In genomic region chr12:17132336-17132735, GRCh38 we compare ENCODE assay signal across 27 cellular contexts.
"Had no signal": no experiment of that assay in that cellular context is flagged by ENCODE, and none has a peak within 500 bp of the region (broad histone marks: within the 10 kb centered on the region; RNA-seq: fewer than 3 reads in every experiment).

No MANE protein-coding gene starts in this region.

- H3K4me3 Mint-ChIP-seq: stimulated activated effector memory CD8-positive, alpha-beta T cell treated with anti-CD3 and anti-CD28 coated beads, Interleukin-12 subunit alpha, Interleukin-12 subunit beta, amount 100 ng/mL, for 72 hours; stimulated activated memory B cell treated with anti-CD40 and anti-IgM and Interleukin-4, amounts not matched to agents 10 μg/mL and 1 μg/mL and 100 μg/mL, for 72 hours; stimulated activated naive B cell treated with anti-CD40 and anti-IgM and Interleukin-4, amounts not matched to agents 10 μg/mL and 1 μg/mL and 100 μg/mL, for 72 hours; stimulated activated naive CD8-positive, alpha-beta T cell treated with anti-CD3 and anti-CD28 coated beads, Interleukin-15, amount 100 ng/mL, for 72 hours; stimulated activated naive CD8-positive, alpha-beta T cell treated with anti-CD3 and anti-CD28 coated beads, Interleukin-15, Interleukin-2, amounts not matched to agents 100 ng/mL and 50 ng/mL, for 24 hours; type B pancreatic cell had no signal

- H3K4me1 Mint-ChIP-seq: stimulated activated effector memory CD8-positive, alpha-beta T cell treated with anti-CD3 and anti-CD28 coated beads, Interleukin-12 subunit alpha, Interleukin-12 subunit beta, amount 100 ng/mL, for 72 hours; stimulated activated memory B cell treated with anti-CD40 and anti-IgM and Interleukin-4, amounts not matched to agents 10 μg/mL and 1 μg/mL and 100 μg/mL, for 72 hours; stimulated activated naive B cell treated with anti-CD40 and anti-IgM and Interleukin-4, amounts not matched to agents 10 μg/mL and 1 μg/mL and 100 μg/mL, for 72 hours; stimulated activated naive CD8-positive, alpha-beta T cell treated with anti-CD3 and anti-CD28 coated beads, Interleukin-15, amount 100 ng/mL, for 72 hours had no signal

- H3K27me3 Mint-ChIP-seq: stimulated activated memory B cell treated with anti-CD40 and anti-IgM and Interleukin-4, amounts not matched to agents 10 μg/mL and 1 μg/mL and 100 μg/mL, for 72 hours; stimulated activated naive B cell treated with anti-CD40 and anti-IgM and Interleukin-4, amounts not matched to agents 10 μg/mL and 1 μg/mL and 100 μg/mL, for 72 hours; stimulated activated naive CD8-positive, alpha-beta T cell treated with anti-CD3 and anti-CD28 coated beads, Interleukin-15, amount 100 ng/mL, for 72 hours; stimulated activated naive CD8-positive, alpha-beta T cell treated with anti-CD3 and anti-CD28 coated beads, Interleukin-15, Interleukin-2, amounts not matched to agents 100 ng/mL and 50 ng/mL, for 24 hours had no signal

- ATAC-seq: stimulated activated effector memory CD8-positive, alpha-beta T cell treated with anti-CD3 and anti-CD28 coated beads, Interleukin-12 subunit alpha, Interleukin-12 subunit beta, amount 100 ng/mL, for 72 hours; stimulated activated memory B cell treated with anti-CD40 and anti-IgM and Interleukin-4, amounts not matched to agents 10 μg/mL and 1 μg/mL and 100 μg/mL, for 72 hours; stimulated activated naive B cell treated with anti-CD40 and anti-IgM and Interleukin-4, amounts not matched to agents 10 μg/mL and 1 μg/mL and 100 μg/mL, for 72 hours; stimulated activated naive CD8-positive, alpha-beta T cell treated with anti-CD3 and anti-CD28 coated beads, Interleukin-15, amount 100 ng/mL, for 72 hours; stimulated activated naive CD8-positive, alpha-beta T cell treated with anti-CD3 and anti-CD28 coated beads, Interleukin-15, Interleukin-2, amounts not matched to agents 100 U/mL and 50 U/mL, for 24 hours; upper lobe of right lung had no signal

- H3K4me1 ChIP-seq: stomach, suprapubic skin, testis, thyroid gland, tibial artery, tibial nerve, transverse colon, upper lobe of left lung, upper lobe of right lung, uterus, vagina had no signal

- DNase-seq: stimulated activated CD4-positive, alpha-beta T cell treated with anti-CD3 and anti-CD28 coated beads, Interleukin-2, amount 100 ng/mL, for 48 hours; stimulated activated CD4-positive, alpha-beta T cell treated with anti-CD3 and anti-CD28 coated beads, Interleukin-4, amount 100 ng/mL, for 1 hour; stimulated activated CD4-positive, alpha-beta T cell treated with anti-CD3 and anti-CD28 coated beads, Interleukin-4, amount 100 ng/mL, for 24 hours; stimulated activated CD4-positive, alpha-beta T cell treated with anti-CD3 and anti-CD28 coated beads, Interleukin-4, amount 100 ng/mL, for 4 hours; stimulated activated CD8-positive, alpha-beta memory T cell treated with anti-CD3 and anti-CD28 coated beads, Interleukin-4, amount 100 ng/mL, for 48 hours; stimulated activated naive B cell treated with anti-CD40 and anti-IgM and Interleukin-4, amounts not matched to agents 10 μg/mL and 1 μg/mL and 100 μg/mL, for 72 hours; stimulated activated naive CD4-positive, alpha-beta T cell; stimulated activated naive CD4-positive, alpha-beta T cell treated with Interleukin-2 at 50 U/mL for 16 hours; stimulated activated naive CD8-positive, alpha-beta T cell treated with anti-CD3 and anti-CD28 coated beads, Interleukin-15, amount 100 ng/mL, for 72 hours; stimulated activated naive CD8-positive, alpha-beta T cell treated with anti-CD3 and anti-CD28 coated beads, Interleukin-15, Interleukin-2, amounts not matched to agents 100 U/mL and 50 U/mL, for 24 hours; stomach; substantia nigra; testis; thyroid gland; tibial artery; transverse colon; upper lobe of left lung; upper lobe of right lung; uterus had no signal

- H3K27ac Mint-ChIP-seq: stimulated activated effector memory CD8-positive, alpha-beta T cell treated with anti-CD3 and anti-CD28 coated beads, Interleukin-12 subunit alpha, Interleukin-12 subunit beta, amount 100 ng/mL, for 72 hours; stimulated activated memory B cell treated with anti-CD40 and anti-IgM and Interleukin-4, amounts not matched to agents 10 μg/mL and 1 μg/mL and 100 μg/mL, for 72 hours; stimulated activated naive B cell treated with anti-CD40 and anti-IgM and Interleukin-4, amounts not matched to agents 10 μg/mL and 1 μg/mL and 100 μg/mL, for 72 hours; stimulated activated naive CD8-positive, alpha-beta T cell treated with anti-CD3 and anti-CD28 coated beads, Interleukin-15, amount 100 ng/mL, for 72 hours; stimulated activated naive CD8-positive, alpha-beta T cell treated with anti-CD3 and anti-CD28 coated beads, Interleukin-15, Interleukin-2, amounts not matched to agents 100 ng/mL and 50 ng/mL, for 24 hours; type B pancreatic cell had no signal

- H3K36me3 Mint-ChIP-seq: stimulated activated effector memory CD8-positive, alpha-beta T cell treated with anti-CD3 and anti-CD28 coated beads, Interleukin-12 subunit alpha, Interleukin-12 subunit beta, amount 100 ng/mL, for 72 hours; stimulated activated memory B cell treated with anti-CD40 and anti-IgM and Interleukin-4, amounts not matched to agents 10 μg/mL and 1 μg/mL and 100 μg/mL, for 72 hours; stimulated activated naive B cell treated with anti-CD40 and anti-IgM and Interleukin-4, amounts not matched to agents 10 μg/mL and 1 μg/mL and 100 μg/mL, for 72 hours; type B pancreatic cell had no signal

- H3K36me3 ChIP-seq: stomach, suprapubic skin, thoracic aorta, thyroid gland, tibial artery, tibial nerve, transverse colon, upper lobe of left lung, upper lobe of right lung, uterus, vagina had no signal

- H3K4me3 ChIP-seq: stomach, suprapubic skin, testis, thoracic aorta, thyroid gland, tibial artery, tibial nerve, transverse colon, upper lobe of left lung, upper lobe of right lung, uterus, vagina had no signal

- H3K27me3 ChIP-seq: stomach, suprapubic skin, testis, thyroid gland, tibial artery, tibial nerve, transverse colon, upper lobe of left lung, upper lobe of right lung, uterus, vagina had no signal

- H3K9me3 Mint-ChIP-seq: stimulated activated naive CD8-positive, alpha-beta T cell treated with anti-CD3 and anti-CD28 coated beads, Interleukin-15, amount 100 ng/mL, for 72 hours; stimulated activated naive CD8-positive, alpha-beta T cell treated with anti-CD3 and anti-CD28 coated beads, Interleukin-15, Interleukin-2, amounts not matched to agents 100 ng/mL and 50 ng/mL, for 24 hours; type B pancreatic cell had no signal

- H3K27ac ChIP-seq: stomach, suprapubic skin, testis, thoracic aorta, thyroid gland, tibial artery, tibial nerve, transverse colon, upper lobe of left lung, upper lobe of right lung, uterus, vagina had no signal

- H3K9me3 ChIP-seq: stomach, suprapubic skin, testis, thoracic aorta, thyroid gland, tibial artery, tibial nerve, transverse colon, upper lobe of left lung, upper lobe of right lung, uterus, vagina had no signal
